In the genomic region with DNA sequence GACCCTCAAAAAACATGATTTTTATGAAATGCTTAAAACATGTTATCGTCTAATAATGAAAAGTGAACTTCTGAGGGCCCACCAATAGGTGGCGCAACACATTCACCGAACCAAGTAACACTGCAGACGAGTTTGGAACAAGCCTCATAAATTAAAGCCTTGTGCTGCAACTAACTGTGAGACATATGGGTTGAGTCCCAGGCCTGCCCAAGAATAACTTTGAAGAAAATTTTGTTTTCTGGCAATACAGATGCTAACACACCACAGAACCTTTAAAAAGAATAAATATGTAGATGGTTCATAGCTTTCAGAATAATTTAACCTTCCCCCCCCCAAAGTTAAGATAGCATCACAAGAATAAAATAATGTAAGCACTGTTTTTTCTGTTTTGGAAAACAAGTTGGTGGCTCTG, we compare ENCODE assay signal across 8 cellular contexts.
DNase-seq lines count a peak whose midpoint lies in the region; ATAC-seq and TF ChIP-seq lines count a peak whose summit lies in the region.

No MANE protein-coding gene starts in this region.

- peaks cover 3% of the 10 kb centered on the region for H3K9me3 Mint-ChIP-seq in Calu3 (ENCODE audit: low read depth, unreplicated experiment)

- CTCF ChIA-PET in Calu3 (lab: Charles Lee), result interaction anchor here (0.6 to 1.0 kb wide), 2 partner anchors 80 to 224 kb away, joined by 3 to 6 read pairs; no protein-coding TSS in a partner anchor

- no peak for ATAC-seq in GM21717 (IDR thresholded peaks at IDR 0.05; ENCODE audit: unreplicated experiment)

- intact Hi-C loops in Calu3 (cut with micrococcal nuclease; ENCODE audit: unreplicated experiment), result loop anchor here (2.0 to 10.0 kb wide), 4 partner anchors 162 to 1562 kb away; no protein-coding TSS in a partner anchor

- H3K36me3 Mint-ChIP-seq in Calu3 (ENCODE audit: insufficient read depth, unreplicated experiment), result no peaks in the 10 kb centered on the region

- DNase-seq in Calu3 (peak; percentile 61), HFF-Myc (ENCODE audit: extremely low read depth, low read depth) (peak; percentile 42), NCI-H510A treated with DMSO at 0.1 percent for 48 hours (lab: John Stamatoyannopoulos, UW) (peak; percentile 71), ecto neural progenitor cell (ENCODE audit: low spot score) (peak; percentile 62), midbrain (lab: John Stamatoyannopoulos, UW) (peak; percentile 63)
- peak; percentile 14 to 32 for DNase-seq in activated CD4-positive, alpha-beta T cell treated with anti-CD3 and anti-CD28 coated beads, Interleukin-2, amount 50 U/mL, for 24 hours (ENCODE audit: low read depth in 1 of 2, low spot score in 1 of 2)
- peak; percentile 11 to 21 for DNase-seq in stimulated activated CD8-positive, alpha-beta memory T cell treated with anti-CD3 and anti-CD28 coated beads, Interleukin-4, amount 100 ng/mL, for 4 hours (ENCODE audit: low read depth in 2 of 2, low spot score in 1 of 2)

- H3K4me3 ChIP-seq in HFF-Myc (replicated peaks; ENCODE audit: low read depth, low read length), result no peak overlapping the region

- peaks cover 10% of the 10 kb centered on the region for H3K27me3 Mint-ChIP-seq in Calu3 (ENCODE audit: unreplicated experiment)

- no peak overlapping the region for H3K4me3 Mint-ChIP-seq in Calu3 (ENCODE audit: low read depth, unreplicated experiment)

- no peaks in the 10 kb centered on the region for H3K4me1 Mint-ChIP-seq in Calu3 (ENCODE audit: low read depth, unreplicated experiment)

- TF ChIP-seq CTCF in Calu3 (IDR thresholded peaks at IDR 0.05; ENCODE audit: unreplicated experiment) (peak; percentile 58), HFF-Myc (IDR thresholded peaks at IDR 0.05; ENCODE audit: low read depth, low read length, missing control alignments) (peak; percentile 96)

- BruUV-seq in Calu3 (replicated peaks; lab: Mats Ljungman, UMichigan), result no TSS peak

- H3K27ac Mint-ChIP-seq in Calu3 (ENCODE audit: unreplicated experiment), result no peak overlapping the region

Comparison
In these comparisons a context has a peak if more than half of its experiments do, and no peak if none do; other contexts are left out.
1. DNase-seq: peak in every context shown above with its lines; median percentile 71 in NCI-H510A treated with DMSO at 0.1 percent for 48 hours; 63 in midbrain; 62 in ecto neural progenitor cell; 61 in Calu3; 42 in HFF-Myc; 23 in activated CD4-positive, alpha-beta T cell treated with anti-CD3 and anti-CD28 coated beads, Interleukin-2, amount 50 U/mL, for 24 hours; 16 in stimulated activated CD8-positive, alpha-beta memory T cell treated with anti-CD3 and anti-CD28 coated beads, Interleukin-4, amount 100 ng/mL, for 4 hours.